In the genomic region with DNA sequence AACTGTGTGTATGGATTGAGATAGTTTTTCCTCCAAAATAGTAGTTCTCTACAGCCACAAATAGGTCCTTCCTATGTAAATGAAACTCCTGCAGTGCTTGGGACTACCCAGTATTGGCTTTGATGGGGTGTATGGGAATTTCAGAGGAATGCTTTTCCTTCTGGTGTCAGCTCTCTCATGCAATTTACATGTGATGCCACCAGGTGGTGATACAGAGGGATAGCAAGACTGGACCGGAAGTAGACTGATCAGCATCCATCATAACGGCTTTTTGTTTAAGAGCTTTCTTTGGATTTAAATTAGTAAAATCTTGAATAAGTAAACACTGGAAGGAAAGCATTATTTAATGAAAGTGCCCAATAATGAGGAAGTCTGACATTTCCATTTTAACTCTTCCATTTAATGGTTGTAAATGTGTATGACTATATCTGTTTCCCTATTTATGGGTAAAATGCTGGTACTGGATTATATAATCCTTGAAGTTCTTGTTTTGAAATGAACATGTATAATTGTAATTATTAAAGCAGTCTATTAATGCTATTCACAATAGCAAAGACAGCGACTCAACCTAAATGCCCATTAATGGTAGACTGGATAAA, we compare ENCODE assay signal across 8 cellular contexts. TPM values are rescaled to one million over a fixed set of nuclear protein-coding genes. Genes with fewer than 3 reads are reported as not detected.
A peak's percentile ranks its signal among the peaks of the same experiment; 100 is the strongest.
DNase-seq lines count a peak whose midpoint lies in the region; ATAC-seq and TF ChIP-seq lines count a peak whose summit lies in the region.

No MANE protein-coding gene starts in this region.

- TF ChIP-seq CTCF in C4-2B (conservative IDR thresholded peaks at IDR 0.05) = peak; percentile 89

- DNase-seq in NCI-H526 treated with DMSO at 0.1 percent for 48 hours (lab: John Stamatoyannopoulos, UW) (peak; percentile 27), fibroblast of gingiva (ENCODE audit: low read depth) (peak; percentile 3), aorta (no peak), OCI-M2 (lab: John Stamatoyannopoulos, UW; ENCODE audit: unreplicated experiment) (no peak)
- DNase-seq in stimulated activated CD4-positive, alpha-beta T cell treated with anti-CD3 and anti-CD28 coated beads, Interleukin-4, amount 100 ng/mL, for 24 hours = no peak

- H3K27me3 ChIP-seq in aorta (ENCODE audit: control insufficient read depth in 1 of 2, insufficient read depth in 2 of 2, low read length in 1 of 2) = no peaks in the 10 kb centered on the region

- H3K4me3 ChIP-seq in aorta (ENCODE audit: low read length in 2 of 2) = no peak overlapping the region

- H3K36me3 ChIP-seq in aorta (ENCODE audit: control insufficient read depth in 1 of 2, insufficient read depth in 2 of 2, low read length in 1 of 2) = no peaks in the 10 kb centered on the region

- intact Hi-C loops in aorta (cut with DNase I) = loop anchor here in 1 of 2 donors (10.0 kb wide), 1 partner anchor 70 kb away; no protein-coding TSS in a partner anchor

- ATAC-seq in GM21526 (IDR thresholded peaks at IDR 0.05; ENCODE audit: low FRiP score, unreplicated experiment) = peak; percentile 81
- no peak for ATAC-seq in GM21619 (IDR thresholded peaks at IDR 0.05; ENCODE audit: unreplicated experiment)
- ATAC-seq in aorta (ENCODE audit: low FRiP score) = no peak

- H3K4me1 ChIP-seq in aorta (ENCODE audit: control insufficient read depth in 1 of 2, insufficient read depth in 2 of 2, low read length in 2 of 2) = peaks cover 0 to 3% of the 10 kb centered on the region in 2 donors

- no peak overlapping the region for H3K27ac ChIP-seq in C4-2B
- H3K27ac ChIP-seq in aorta (ENCODE audit: low read depth in 1 of 2, low read length in 2 of 2) = no peak overlapping the region

- no peaks in the 10 kb centered on the region for H3K9me3 ChIP-seq in aorta (ENCODE audit: control insufficient read depth, low read length)

- 77 to 82% methylated on average over 3 of the region's 3 CpGs for WGBS in aorta, 2 donors

RNA-seq across cellular contexts. Expression of gene DYNC1I1, which starts 22.7 kb away (rescaled TPM):
- total RNA-seq in aorta = 10 to 100 TPM; 11.0 to 13.3 TPM
- 10 to 100 TPM in 1 of 2 donors, 1 to 10 TPM in 1; 7.4 to 11.6 TPM for polyA plus RNA-seq in aorta

Comparison
In these comparisons a context has a peak if more than half of its experiments do, and no peak if none do; other contexts are left out.
1. DNase-seq: peak in NCI-H526 treated with DMSO at 0.1 percent for 48 hours (single experiment) and fibroblast of gingiva (single experiment); none in aorta (0 of 2), OCI-M2 (single experiment) and stimulated activated CD4-positive, alpha-beta T cell treated with anti-CD3 and anti-CD28 coated beads, Interleukin-4, amount 100 ng/mL, for 24 hours (single experiment).